Comparison of ENCODE assay signal across 9 cellular contexts in the genomic region with DNA sequence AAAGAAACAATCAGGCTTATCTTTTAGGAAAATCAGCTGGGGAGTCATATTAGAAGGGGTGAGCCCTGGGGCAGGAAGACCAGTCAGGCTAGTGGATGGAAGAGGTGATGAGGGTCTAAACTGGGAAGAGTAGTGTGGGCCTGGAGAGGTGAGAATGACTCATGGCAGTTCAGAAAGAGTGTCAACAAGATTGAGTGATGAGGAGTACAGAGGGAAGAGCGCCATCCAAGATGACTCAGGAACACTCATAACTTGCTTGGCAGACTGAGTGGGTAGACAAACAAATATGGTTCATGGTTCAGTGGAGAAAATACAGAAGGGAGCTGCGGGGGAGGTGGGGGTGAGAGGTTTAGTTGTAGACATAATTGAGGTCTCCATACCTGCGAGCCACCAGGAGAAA. TPM values are rescaled to one million over a fixed set of nuclear protein-coding genes. Genes with fewer than 3 reads are reported as not detected.
DNase-seq lines count a peak whose midpoint lies in the region; ATAC-seq and TF ChIP-seq lines count a peak whose summit lies in the region.
"Had no signal": no experiment of that assay in that cellular context is flagged by ENCODE, and none has a peak within 500 bp of the region (broad histone marks: within the 10 kb centered on the region; RNA-seq: fewer than 3 reads in every experiment).

No MANE protein-coding gene starts in this region.

- no peak overlapping the region for H3K27ac Mint-ChIP-seq in glutamatergic neuron (ENCODE audit: unreplicated experiment)

- H3K4me3 Mint-ChIP-seq in glutamatergic neuron (ENCODE audit: unreplicated experiment) = no peak overlapping the region

- H3K27me3 ChIP-seq in stomach = no peaks in the 10 kb centered on the region

- H3K36me3 Mint-ChIP-seq in glutamatergic neuron (ENCODE audit: unreplicated experiment) = no peaks in the 10 kb centered on the region

- no peak overlapping the region for H3K4me3 ChIP-seq in stomach
- H3K4me3 ChIP-seq: heart left ventricle had no signal

- H3K27me3 Mint-ChIP-seq in glutamatergic neuron (ENCODE audit: unreplicated experiment) = no peaks in the 10 kb centered on the region

- H3K27ac ChIP-seq in stomach = no peak overlapping the region
- H3K27ac ChIP-seq: heart left ventricle had no signal

- no peaks in the 10 kb centered on the region for H3K9me3 Mint-ChIP-seq in glutamatergic neuron (ENCODE audit: unreplicated experiment)

- peaks cover 6% of the 10 kb centered on the region for H3K4me1 Mint-ChIP-seq in glutamatergic neuron (ENCODE audit: low read depth, unreplicated experiment)

- WGBS in stomach, 5 donors = 61 to 68% (median 64%) methylated on average over 3 of the region's 3 CpGs

- H3K9me3 ChIP-seq in stomach = no peaks in the 10 kb centered on the region
- H3K9me3 ChIP-seq: heart left ventricle had no signal

- no peak for ATAC-seq in HG03354 (IDR thresholded peaks at IDR 0.05; ENCODE audit: poor library complexity, severe bottlenecking, unreplicated experiment)

- TF ChIP-seq POLR2A in stomach (IDR thresholded peaks at IDR 0.05) = no peak

- H3K4me1 ChIP-seq in stomach = peaks cover 0 to 7% (median 2%) of the 10 kb centered on the region in 4 donors
- H3K4me1 ChIP-seq: heart left ventricle had no signal

- TF ChIP-seq CTCF in stomach (IDR thresholded peaks at IDR 0.05) (no peak), glutamatergic neuron (IDR thresholded peaks at IDR 0.05; ENCODE audit: partially characterized antibody, unreplicated experiment) (no peak)

- TF ChIP-seq EP300 in stomach (IDR thresholded peaks at IDR 0.05) = no peak

- no peaks in the 10 kb centered on the region for H3K36me3 ChIP-seq in stomach
- H3K36me3 ChIP-seq: heart left ventricle had no signal

- DNase-seq in stimulated activated CD4-positive, alpha-beta T cell treated with anti-CD3 and anti-CD28 coated beads, Interleukin-4, amount 100 ng/mL, for 24 hours = peak; percentile 4
- DNase-seq in stimulated activated CD4-positive, alpha-beta T cell treated with anti-CD3 and anti-CD28 coated beads, Interleukin-4, amount 100 ng/mL, for 1 hour = no peak
- DNase-seq in NCI-H2029 treated with DMSO at 0.1 percent for 48 hours (lab: John Stamatoyannopoulos, UW) = peak; percentile 21
- DNase-seq in fibroblast of gingiva (ENCODE audit: low read depth) = peak; percentile 9
- no peak for DNase-seq in cerebellum (ENCODE audit: low spot score)
- no peak for DNase-seq in stomach
- DNase-seq in glutamatergic neuron = no peak
- DNase-seq: heart left ventricle had no signal

- intact Hi-C loops in stomach (cut with DNase I; ENCODE audit: low total_unique reads) = loop anchor here (10.0 kb wide), 1 partner anchor 300 kb away; no protein-coding TSS in a partner anchor

RNA-seq across cellular contexts. Expression of gene CLDN10, which starts 17.3 kb away (rescaled TPM):
- total RNA-seq in cerebellum (6.6 TPM), stomach (1 to 10 TPM in 1 of 5 donors, not detected in 4; 1.3 TPM), glutamatergic neuron (ENCODE audit: unreplicated experiment) (8.3 TPM)
- 1 to 10 TPM in 1 of 3 donors, not detected in 2; 2.1 TPM for polyA plus RNA-seq in stomach

Comparison
In these comparisons a context has a peak if more than half of its experiments do, and no peak if none do; other contexts are left out.
1. DNase-seq: peak in stimulated activated CD4-positive, alpha-beta T cell treated with anti-CD3 and anti-CD28 coated beads, Interleukin-4, amount 100 ng/mL, for 24 hours (single experiment), NCI-H2029 treated with DMSO at 0.1 percent for 48 hours (single experiment) and fibroblast of gingiva (single experiment); none in stimulated activated CD4-positive, alpha-beta T cell treated with anti-CD3 and anti-CD28 coated beads, Interleukin-4, amount 100 ng/mL, for 1 hour (single experiment), cerebellum (single experiment), stomach (single experiment) and glutamatergic neuron (single experiment).